In genomic region chr4:147950261-147950660, GRCh38 we compare ENCODE assay signal across 33 cellular contexts.
"Had no signal": no experiment of that assay in that cellular context is flagged by ENCODE, and none has a peak within 500 bp of the region (broad histone marks: within the 10 kb centered on the region; RNA-seq: fewer than 3 reads in every experiment).

No MANE protein-coding gene starts in this region.

- H3K4me3 Mint-ChIP-seq: activated CD4-positive, alpha-beta memory T cell treated with anti-CD3 and anti-CD28 coated beads for 36 hours; activated CD4-positive, alpha-beta T cell treated with anti-CD3 and anti-CD28 coated beads for 36 hours; activated CD4-positive, alpha-beta T cell treated with anti-CD3 and anti-CD28 coated beads, Interleukin-2, amount 10 ng/mL, durations not matched to agents 24 days and 14 days; activated CD8-positive, alpha-beta memory T cell treated with anti-CD3 and anti-CD28 coated beads, Interleukin-2, amount 10 ng/mL, durations not matched to agents 7 days and 5 days; activated CD8-positive, alpha-beta T cell treated with anti-CD3 and anti-CD28 coated beads, Interleukin-2, amount 10 ng/mL, durations not matched to agents 7 days and 5 days; activated naive CD4-positive, alpha-beta T cell treated with anti-CD3 and anti-CD28 coated beads for 36 hours; activated naive CD4-positive, alpha-beta T cell treated with anti-CD3 and anti-CD28 coated beads, Interleukin-2, amount 50 U/mL, for 24 hours; activated naive CD8-positive, alpha-beta T cell treated with anti-CD3 and anti-CD28 coated beads for 36 hours; activated naive CD8-positive, alpha-beta T cell treated with anti-CD3 and anti-CD28 coated beads, Interleukin-2, amount 50 U/mL, for 24 hours; activated T-helper 1 cell treated with anti-CD3 and anti-CD28 coated beads, Interleukin-12 subunit alpha, Interleukin-12 subunit beta, Interleukin-2, Interleukin-4 antibody, amounts not matched to agents 30 ng/mL and 10 ng/mL and 1 ng/mL, durations not matched to agents 14 hours and 24 hours and 36 hours; brain; T-helper 17 cell; T-helper 2 cell treated with Interferon-gamma antibody and Interleukin-4, amounts not matched to agents 5 μg/mL and 100 μg/mL, for 36 hours had no signal

- ATAC-seq: activated CD4-positive, alpha-beta T cell treated with anti-CD3 and anti-CD28 coated beads for 36 hours; activated CD8-positive, alpha-beta memory T cell treated with anti-CD3 and anti-CD28 coated beads, Interleukin-2, amount 10 ng/mL, durations not matched to agents 7 days and 5 days; activated CD8-positive, alpha-beta T cell treated with anti-CD3 and anti-CD28 coated beads, Interleukin-2, amount 10 ng/mL, durations not matched to agents 7 days and 5 days; activated naive CD8-positive, alpha-beta T cell treated with anti-CD3 and anti-CD28 coated beads, Interleukin-2, amount 50 U/mL, for 24 hours; esophagus mucosa; T-helper 17 cell had no signal

- DNase-seq: activated CD4-positive, alpha-beta memory T cell treated with anti-CD3 and anti-CD28 coated beads for 36 hours; activated CD4-positive, alpha-beta T cell treated with anti-CD3 and anti-CD28 coated beads for 36 hours; activated CD4-positive, alpha-beta T cell treated with anti-CD3 and anti-CD28 coated beads, Interleukin-2, amount 10 ng/mL, durations not matched to agents 24 days and 14 days; activated CD4-positive, CD25-positive, alpha-beta regulatory T cell; activated CD4-positive, CD25-positive, alpha-beta regulatory T cell treated with anti-CD3 and anti-CD28 coated beads, Interleukin-2, amount 50 U/mL, for 72 hours; activated CD8-positive, alpha-beta memory T cell treated with anti-CD3 and anti-CD28 coated beads, Interleukin-2, amount 10 ng/mL, durations not matched to agents 7 days and 5 days; activated CD8-positive, alpha-beta memory T cell treated with anti-CD3 and anti-CD28 coated beads, Interleukin-2, amount 50 U/mL, for 4 hours; activated CD8-positive, alpha-beta T cell treated with anti-CD3 and anti-CD28 coated beads, Interleukin-2, amount 10 ng/mL, durations not matched to agents 7 days and 5 days; activated effector memory CD4-positive, alpha-beta T cell treated with anti-CD3 and anti-CD28 coated beads, Interleukin-2, amount 50 U/mL, for 16 hours; activated naive CD4-positive, alpha-beta T cell treated with anti-CD3 and anti-CD28 coated beads for 36 hours; activated naive CD8-positive, alpha-beta T cell treated with anti-CD3 and anti-CD28 coated beads for 36 hours; activated naive CD8-positive, alpha-beta T cell treated with anti-CD3 and anti-CD28 coated beads, Interleukin-2, amount 50 U/mL, for 24 hours; activated T-cell treated with anti-CD3 and anti-CD28 coated beads, Interleukin-2, amount 50 U/mL, for 1 hour; activated T-cell treated with anti-CD3 and anti-CD28 coated beads, Interleukin-2, amount 50 U/mL, for 48 hours; adrenal gland; amygdala; central memory CD4-positive, alpha-beta T cell; cortex of kidney; effector CD8-positive, alpha-beta T cell; head of caudate nucleus; hippocampal formation; T-helper 1 cell; T-helper 17 cell; T1000 had no signal

- H3K4me3 ChIP-seq: adrenal gland, ascending aorta, breast epithelium, cardiac muscle cell had no signal

- H3K9me3 ChIP-seq: adrenal gland, breast epithelium had no signal

- H3K4me1 Mint-ChIP-seq: activated CD4-positive, alpha-beta T cell treated with anti-CD3 and anti-CD28 coated beads for 36 hours; activated CD4-positive, alpha-beta T cell treated with anti-CD3 and anti-CD28 coated beads, Interleukin-2, amount 10 ng/mL, durations not matched to agents 24 days and 14 days; activated CD8-positive, alpha-beta memory T cell treated with anti-CD3 and anti-CD28 coated beads, Interleukin-2, amount 10 ng/mL, durations not matched to agents 7 days and 5 days; activated naive CD4-positive, alpha-beta T cell treated with anti-CD3 and anti-CD28 coated beads, Interleukin-2, amount 50 U/mL, for 24 hours; activated naive CD8-positive, alpha-beta T cell treated with anti-CD3 and anti-CD28 coated beads for 36 hours; activated naive CD8-positive, alpha-beta T cell treated with anti-CD3 and anti-CD28 coated beads, Interleukin-2, amount 50 U/mL, for 24 hours; brain; T-helper 17 cell had no signal

- H3K4me1 ChIP-seq: adrenal gland, ascending aorta, breast epithelium had no signal

- H3K27ac Mint-ChIP-seq: activated CD4-positive, alpha-beta memory T cell treated with anti-CD3 and anti-CD28 coated beads for 36 hours; activated CD4-positive, alpha-beta T cell treated with anti-CD3 and anti-CD28 coated beads for 36 hours; activated CD4-positive, alpha-beta T cell treated with anti-CD3 and anti-CD28 coated beads, Interleukin-2, amount 10 ng/mL, durations not matched to agents 24 days and 14 days; activated CD8-positive, alpha-beta memory T cell treated with anti-CD3 and anti-CD28 coated beads, Interleukin-2, amount 10 ng/mL, durations not matched to agents 7 days and 5 days; activated CD8-positive, alpha-beta T cell treated with anti-CD3 and anti-CD28 coated beads, Interleukin-2, amount 10 ng/mL, durations not matched to agents 7 days and 5 days; activated naive CD4-positive, alpha-beta T cell treated with anti-CD3 and anti-CD28 coated beads for 36 hours; activated naive CD4-positive, alpha-beta T cell treated with anti-CD3 and anti-CD28 coated beads, Interleukin-2, amount 50 U/mL, for 24 hours; activated naive CD8-positive, alpha-beta T cell treated with anti-CD3 and anti-CD28 coated beads for 36 hours; activated naive CD8-positive, alpha-beta T cell treated with anti-CD3 and anti-CD28 coated beads, Interleukin-2, amount 50 U/mL, for 24 hours; activated T-helper 1 cell treated with anti-CD3 and anti-CD28 coated beads, Interleukin-12 subunit alpha, Interleukin-12 subunit beta, Interleukin-2, Interleukin-4 antibody, amounts not matched to agents 30 ng/mL and 10 ng/mL and 1 ng/mL, durations not matched to agents 14 hours and 24 hours and 36 hours; activated T-helper 2 cell treated with anti-CD3 and anti-CD28 coated beads, Interferon-gamma antibody, Interleukin-2, Interleukin-4, amounts not matched to agents 10 μg/mL and 5 μg/mL and 100 μg/mL, durations not matched to agents 14 hours and 24 hours and 36 hours; brain; T-helper 17 cell; T-helper 2 cell treated with Interferon-gamma antibody and Interleukin-4, amounts not matched to agents 5 μg/mL and 100 μg/mL, for 36 hours had no signal

- H3K27me3 ChIP-seq: adrenal gland, ascending aorta, breast epithelium, cardiac muscle cell had no signal

- H3K9me3 Mint-ChIP-seq: activated CD4-positive, alpha-beta T cell treated with anti-CD3 and anti-CD28 coated beads, Interleukin-2, amount 10 ng/mL, durations not matched to agents 24 days and 14 days; activated naive CD4-positive, alpha-beta T cell treated with anti-CD3 and anti-CD28 coated beads for 36 hours; activated naive CD8-positive, alpha-beta T cell treated with anti-CD3 and anti-CD28 coated beads for 36 hours; activated T-helper 1 cell treated with anti-CD3 and anti-CD28 coated beads, Interleukin-12 subunit alpha, Interleukin-12 subunit beta, Interleukin-2, Interleukin-4 antibody, amounts not matched to agents 30 ng/mL and 10 ng/mL and 1 ng/mL, durations not matched to agents 14 hours and 24 hours and 36 hours; activated T-helper 2 cell treated with anti-CD3 and anti-CD28 coated beads, Interferon-gamma antibody, Interleukin-2, Interleukin-4, amounts not matched to agents 10 μg/mL and 5 μg/mL and 100 μg/mL, durations not matched to agents 14 hours and 24 hours and 36 hours; T-helper 2 cell treated with Interferon-gamma antibody and Interleukin-4, amounts not matched to agents 5 μg/mL and 100 μg/mL, for 36 hours had no signal

- H3K27me3 Mint-ChIP-seq: activated CD4-positive, alpha-beta memory T cell treated with anti-CD3 and anti-CD28 coated beads for 36 hours; activated CD4-positive, alpha-beta T cell treated with anti-CD3 and anti-CD28 coated beads for 36 hours; activated CD4-positive, alpha-beta T cell treated with anti-CD3 and anti-CD28 coated beads, Interleukin-2, amount 10 ng/mL, durations not matched to agents 24 days and 14 days; activated CD8-positive, alpha-beta memory T cell treated with anti-CD3 and anti-CD28 coated beads, Interleukin-2, amount 10 ng/mL, durations not matched to agents 7 days and 5 days; activated naive CD4-positive, alpha-beta T cell treated with anti-CD3 and anti-CD28 coated beads, Interleukin-2, amount 50 U/mL, for 24 hours; activated naive CD8-positive, alpha-beta T cell treated with anti-CD3 and anti-CD28 coated beads for 36 hours; activated naive CD8-positive, alpha-beta T cell treated with anti-CD3 and anti-CD28 coated beads, Interleukin-2, amount 50 U/mL, for 24 hours; brain; T-helper 17 cell had no signal

- H3K27ac ChIP-seq: adrenal gland, ascending aorta, breast epithelium, cardiac muscle cell had no signal

- H3K36me3 ChIP-seq: adrenal gland, breast epithelium, cardiac muscle cell had no signal
